In genomic region chrX:16826207-16826606, GRCh38 we compare ENCODE assay signal across 1 cellular context.
TF ChIP-seq lines count a peak whose summit lies in the region.

No MANE protein-coding gene starts in this region.

TF ChIP-seq in A549, 52 proteins besides CTCF, POLR2A, EP300 and RAD21 (continued from another document):
- no peak for TF ChIP-seq MAX (IDR thresholded peaks at IDR 0.05)
- TF ChIP-seq NFE2L2 (conservative IDR thresholded peaks at IDR 0.05; ENCODE audit: low read length), result peak; percentile 66; the same call in 1 of the 2 replicates
- TF ChIP-seq MYC (IDR thresholded peaks at IDR 0.05; ENCODE audit: borderline replicate concordance, low read length), result no peak
- TF ChIP-seq MAZ (IDR thresholded peaks at IDR 0.05; ENCODE audit: borderline replicate concordance, low read depth, low read length), result no peak
- TF ChIP-seq FOXS1 (CRISPR knock-in tag; IDR thresholded peaks at IDR 0.05), result peak; percentile 76; the same call in 1 of the 2 replicates
- TF ChIP-seq EHMT2 (IDR thresholded peaks at IDR 0.05; ENCODE audit: low read depth), result no peak
